ENCODE assay signal across 16 cellular contexts in the genomic region with DNA sequence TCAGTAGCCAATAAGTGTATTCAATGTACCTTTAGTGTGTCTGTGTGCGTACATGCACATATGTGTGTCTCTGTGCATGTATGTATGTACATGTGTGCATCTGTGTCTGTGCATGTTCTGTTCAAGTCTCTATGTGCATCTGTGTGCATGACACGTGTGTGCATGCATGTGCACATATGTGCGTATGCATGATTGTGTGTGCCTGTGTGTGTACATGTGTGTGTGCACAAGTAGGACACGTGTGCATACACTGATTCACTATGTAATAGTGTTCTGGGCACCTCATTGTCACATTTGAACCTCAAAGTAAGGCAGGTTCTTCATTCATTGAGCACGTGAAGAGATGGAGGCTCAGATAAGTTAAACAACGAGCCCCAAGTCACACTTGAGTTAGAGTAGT.
DNase-seq lines count a peak whose midpoint lies in the region; ATAC-seq, FAIRE-seq and TF ChIP-seq lines count a peak whose summit lies in the region.
"Had no signal": no experiment of that assay in that cellular context is flagged by ENCODE, and none has a peak within 500 bp of the region (broad histone marks: within the 10 kb centered on the region; RNA-seq: fewer than 3 reads in every experiment).

No MANE protein-coding gene starts in this region.

- H3K14ac ChIP-seq in H1 (ENCODE audit: insufficient read length), result no peak overlapping the region

- FAIRE-seq in H1 (lab: Jason Lieb, UNC), result no peak
- FAIRE-seq: GM18507 had no signal

- no peaks in the 10 kb centered on the region for H3K36me3 Mint-ChIP-seq in osteocyte (ENCODE audit: unreplicated experiment)
- H3K36me3 Mint-ChIP-seq: CD8-positive, alpha-beta memory T cell had no signal

- H3K36me3 ChIP-seq in right atrium auricular region (no peaks in the 10 kb centered on the region), heart left ventricle (no peaks in the 10 kb centered on the region), H1 (ENCODE audit: control insufficient read depth in 2 of 4, insufficient read depth in 4 of 4, low read length in 3 of 4) (no peaks in the 10 kb centered on the region)
- H3K36me3 ChIP-seq: BLaER1 had no signal

- H4K20me1 ChIP-seq in H1 (replicated peaks in 1 of 2; ENCODE audit: control insufficient read depth in 1 of 2, insufficient read depth in 2 of 2, low read length in 2 of 2), result no peaks in the 10 kb centered on the region
- H4K20me1 ChIP-seq: BLaER1 had no signal

- no peaks in the 10 kb centered on the region for H3K79me2 ChIP-seq in H1 (ENCODE audit: control insufficient read depth in 1 of 2, insufficient read depth in 2 of 2, low read length in 2 of 2)

- no peak overlapping the region for H3K4ac ChIP-seq in H1 (replicated peaks; ENCODE audit: insufficient read length, low read depth, low read length)

- H2BK20ac ChIP-seq in H1 (ENCODE audit: low read length), result no peak overlapping the region

- no peak overlapping the region for H3K4me2 ChIP-seq in H1 (ENCODE audit: insufficient read depth in 1 of 2, low read depth in 2 of 2, low read length in 2 of 2)
- H3K4me2 ChIP-seq: BLaER1 had no signal

- no peak overlapping the region for H2BK15ac ChIP-seq in H1 (ENCODE audit: low read length)

- no peak overlapping the region for H3K18ac ChIP-seq in H1 (ENCODE audit: extremely low read depth, low read length)

- H2AFZ ChIP-seq in H1 (ENCODE audit: low read length), result no peak overlapping the region
- H2AFZ ChIP-seq: GM23248 had no signal

- H3K56ac ChIP-seq in H1 (replicated peaks; ENCODE audit: insufficient read length, low read depth, low read length), result no peak overlapping the region

- peaks cover 32% of the 10 kb centered on the region for H3K27me3 Mint-ChIP-seq in osteocyte (ENCODE audit: unreplicated experiment)

- no peak for TF ChIP-seq EP300 in H1 (IDR thresholded peaks at IDR 0.05; ENCODE audit: borderline replicate concordance in 1 of 2, low read depth in 2 of 2, low read length in 2 of 2)

- 81 to 93% (median 82%) methylated on average over 6 of the region's 6 CpGs for WGBS in heart left ventricle, 4 donors
- WGBS in H1 (ENCODE audit: extremely low coverage in 1 of 2, insufficient coverage in 1 of 2, insufficient read length in 1 of 2, insufficient replicate concordance in 2 of 2, low coverage in 1 of 2, low lambda C conversion rate in 2 of 2, missing lambda C conversion rate in 1 of 2), 2 experiments, result 91% methylated on average over 6 of the region's 6 CpGs; no CpG with 5 or more reads in 1 of the 2 experiments

- TF ChIP-seq POLR2A in heart left ventricle (IDR thresholded peaks at IDR 0.05), result no peak
- TF ChIP-seq POLR2A in H1 (IDR thresholded peaks at IDR 0.05; ENCODE audit: control extremely low read depth in 1 of 2, low read depth in 2 of 2, low read length in 2 of 2), result no peak

- no peaks in the 10 kb centered on the region for H3K4me1 ChIP-seq in right atrium auricular region
- peaks cover 0 to 3% (median 0%) of the 10 kb centered on the region in 12 donors for H3K4me1 ChIP-seq in heart left ventricle
- H3K4me1 ChIP-seq in H1 (replicated peaks in 1 of 4; ENCODE audit: control insufficient read depth in 3 of 4, insufficient read depth in 4 of 4, low read length in 3 of 4), result peaks cover 0 to 3% (median 0%) of the 10 kb centered on the region in 4 experiments; a peak in 1 of 7 replicates

- H3K27me3 ChIP-seq in right atrium auricular region (no peaks in the 10 kb centered on the region), heart left ventricle (no peaks in the 10 kb centered on the region), H1 (replicated peaks in 1 of 4; ENCODE audit: control insufficient read depth in 3 of 4, extremely low read depth in 1 of 4, insufficient read depth in 3 of 4, low read length in 3 of 4) (no peaks in the 10 kb centered on the region)
- H3K27me3 ChIP-seq: BLaER1 had no signal

- peak; percentile 40 for DNase-seq in right atrium auricular region (ENCODE audit: low spot score)
- no peak for DNase-seq in heart left ventricle
- DNase-seq in H1 (ENCODE audit: low read depth in 1 of 2, low spot score in 2 of 2), result peak in 1 of 2 experiments; percentile 10
- peak; percentile 19 for DNase-seq in osteocyte (ENCODE audit: extremely low spot score, unreplicated experiment)
- DNase-seq in activated T-cell treated with anti-CD3 and anti-CD28 coated beads, Interleukin-2, amount 50 U/mL, for 1 hour, result no peak
- DNase-seq in GM10266 (ENCODE audit: extremely low spot score), result no peak
- DNase-seq: AML-193; CD8-positive, alpha-beta memory T cell; GF-D8; GM23248; H7 had no signal

- H3K9me3 ChIP-seq in right atrium auricular region (no peaks in the 10 kb centered on the region), heart left ventricle (no peaks in the 10 kb centered on the region), H1 (ENCODE audit: insufficient read depth in 2 of 2, low read depth in 1 of 2, low read length in 1 of 2) (no peaks in the 10 kb centered on the region)
- H3K9me3 ChIP-seq: BLaER1 had no signal

- no peaks in the 10 kb centered on the region for H3K79me1 ChIP-seq in H1 (ENCODE audit: low read depth, low read length)

- H2BK12ac ChIP-seq in H1 (ENCODE audit: low read depth, low read length), result 0 out of 2 replicates have a peak overlapping the region, but pooled peaks have one; percentile 18

- H3K27ac ChIP-seq in right atrium auricular region (no peak overlapping the region), heart left ventricle (no peak overlapping the region), H1 (ENCODE audit: low read depth, low read length) (no peak overlapping the region)
- H3K27ac ChIP-seq: 22Rv1, BLaER1, GM23248 had no signal

- no peak overlapping the region for H3K23ac ChIP-seq in H1 (ENCODE audit: insufficient read length)

- H4K8ac ChIP-seq in H1 (ENCODE audit: extremely low read depth, insufficient read depth, low read length), result no peak overlapping the region

- H2BK5ac ChIP-seq in H1 (ENCODE audit: low read depth, low read length), result no peak overlapping the region

- POLR2A ChIA-PET in H1 (lab: Charles Lee; ENCODE audit: partially characterized antibody), result no interaction called here

- H2AK5ac ChIP-seq in H1 (ENCODE audit: low read depth, low read length), result no peak overlapping the region

- peak overlapping the region; percentile 22 for H4K5ac ChIP-seq in H1 (ENCODE audit: insufficient read length, low read depth, low read length)

- no peak overlapping the region for H3K4me3 Mint-ChIP-seq in osteocyte (ENCODE audit: unreplicated experiment)
- H3K4me3 Mint-ChIP-seq: CD8-positive, alpha-beta memory T cell had no signal

- no peak overlapping the region for H3K27ac Mint-ChIP-seq in osteocyte (ENCODE audit: unreplicated experiment)
- H3K27ac Mint-ChIP-seq: CD8-positive, alpha-beta memory T cell had no signal

- no peak for TF ChIP-seq RAD21 in H1 (IDR thresholded peaks at IDR 0.05 in 1 of 2, conservative IDR thresholded peaks at IDR 0.05 in 1 of 2; ENCODE audit: low read depth in 2 of 2, low read length in 2 of 2)

- no peaks in the 10 kb centered on the region for H3K9me3 Mint-ChIP-seq in osteocyte (ENCODE audit: unreplicated experiment)
- H3K9me3 Mint-ChIP-seq: CD8-positive, alpha-beta memory T cell; IgD-negative memory B cell had no signal

- H3K4me3 ChIP-seq in right atrium auricular region (no peak overlapping the region), heart left ventricle (no peak overlapping the region), H1 (ENCODE audit: extremely low read depth in 1 of 4, insufficient read depth in 2 of 4, low read depth in 3 of 4, low read length in 4 of 4) (no peak overlapping the region)
- H3K4me3 ChIP-seq: BLaER1, GM23248 had no signal

- H3K4me1 Mint-ChIP-seq in osteocyte (ENCODE audit: unreplicated experiment), result no peaks in the 10 kb centered on the region
- H3K4me1 Mint-ChIP-seq: CD8-positive, alpha-beta memory T cell; IgD-negative memory B cell had no signal

- H2BK120ac ChIP-seq in H1 (replicated peaks; ENCODE audit: low read depth, low read length), result no peak overlapping the region

- no peak overlapping the region for H4K91ac ChIP-seq in H1 (replicated peaks; ENCODE audit: insufficient read length, low read length)

- intact Hi-C loops in heart left ventricle (cut with DNase I), result no loop called here

- no peak for ATAC-seq in heart left ventricle
- no peak for ATAC-seq in GM18517 (IDR thresholded peaks at IDR 0.05; ENCODE audit: unreplicated experiment)

- H3K9ac ChIP-seq in H1 (replicated peaks in 1 of 4; ENCODE audit: extremely low read depth in 1 of 4, low read depth in 3 of 4, low read length in 3 of 4), result no peak overlapping the region
- H3K9ac ChIP-seq: BLaER1, GM23248 had no signal

- TF ChIP-seq CTCF in right atrium auricular region (IDR thresholded peaks at IDR 0.05), result no peak
- no peak for TF ChIP-seq CTCF in heart left ventricle (IDR thresholded peaks at IDR 0.05)
- no peak for TF ChIP-seq CTCF in H1 (IDR thresholded peaks at IDR 0.05; ENCODE audit: control extremely low read depth in 1 of 3, insufficient read depth in 1 of 3, low read depth in 1 of 3, low read length in 3 of 3)
- TF ChIP-seq CTCF in osteocyte (IDR thresholded peaks at IDR 0.05), result no peak
- no peak for TF ChIP-seq CTCF in GM10266 (IDR thresholded peaks at IDR 0.05; ENCODE audit: control insufficient read depth, insufficient read depth, low read depth, missing control alignments)

- CTCF ChIA-PET in H1 (lab: Charles Lee; ENCODE audit: partially characterized antibody), result no interaction called here

- H3K23me2 ChIP-seq in H1 (ENCODE audit: low read depth, low read length), result no peaks in the 10 kb centered on the region; the same call in 1 of the 2 replicates

TF ChIP-seq in H1, 55 proteins besides CTCF, POLR2A, EP300 and RAD21 (continues in another document):
- TF ChIP-seq CTBP2 (IDR thresholded peaks at IDR 0.05; ENCODE audit: borderline replicate concordance, insufficient read depth, insufficient read length, low read length) (no peak), HDAC2 (IDR thresholded peaks at IDR 0.05; ENCODE audit: borderline replicate concordance in 1 of 2, low read depth in 2 of 2, low read length in 2 of 2) (no peak), NANOG (IDR thresholded peaks at IDR 0.05; ENCODE audit: insufficient read depth, low read depth, low read length, poor library complexity, severe bottlenecking) (no peak), SP1 (IDR thresholded peaks at IDR 0.05; ENCODE audit: low read depth, low read length) (no peak), SAP30 (IDR thresholded peaks at IDR 0.05; ENCODE audit: insufficient read depth, insufficient replicate concordance, low read length) (no peak)
- TF ChIP-seq, protein P1, sequence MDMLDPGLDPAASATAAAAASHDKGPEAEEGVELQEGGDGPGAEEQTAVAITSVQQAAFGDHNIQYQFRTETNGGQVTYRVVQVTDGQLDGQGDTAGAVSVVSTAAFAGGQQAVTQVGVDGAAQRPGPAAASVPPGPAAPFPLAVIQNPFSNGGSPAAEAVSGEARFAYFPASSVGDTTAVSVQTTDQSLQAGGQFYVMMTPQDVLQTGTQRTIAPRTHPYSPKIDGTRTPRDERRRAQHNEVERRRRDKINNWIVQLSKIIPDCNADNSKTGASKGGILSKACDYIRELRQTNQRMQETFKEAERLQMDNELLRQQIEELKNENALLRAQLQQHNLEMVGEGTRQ (IDR thresholded peaks at IDR 0.05; ENCODE audit: low read length), result no peak
- TF ChIP-seq, protein P2, sequence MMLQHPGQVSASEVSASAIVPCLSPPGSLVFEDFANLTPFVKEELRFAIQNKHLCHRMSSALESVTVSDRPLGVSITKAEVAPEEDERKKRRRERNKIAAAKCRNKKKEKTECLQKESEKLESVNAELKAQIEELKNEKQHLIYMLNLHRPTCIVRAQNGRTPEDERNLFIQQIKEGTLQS (IDR thresholded peaks at IDR 0.05; ENCODE audit: insufficient read depth, low read depth, low read length), result no peak

Comparison
In these comparisons a context has a peak if more than half of its experiments do, and no peak if none do; other contexts are left out.
1. DNase-seq: peak in right atrium auricular region (single experiment) and osteocyte (single experiment); none in heart left ventricle (0 of 5), activated T-cell treated with anti-CD3 and anti-CD28 coated beads, Interleukin-2, amount 50 U/mL, for 1 hour (single experiment) and GM10266 (single experiment).